ENCODE assay signal across 11 cellular contexts in the genomic region with DNA sequence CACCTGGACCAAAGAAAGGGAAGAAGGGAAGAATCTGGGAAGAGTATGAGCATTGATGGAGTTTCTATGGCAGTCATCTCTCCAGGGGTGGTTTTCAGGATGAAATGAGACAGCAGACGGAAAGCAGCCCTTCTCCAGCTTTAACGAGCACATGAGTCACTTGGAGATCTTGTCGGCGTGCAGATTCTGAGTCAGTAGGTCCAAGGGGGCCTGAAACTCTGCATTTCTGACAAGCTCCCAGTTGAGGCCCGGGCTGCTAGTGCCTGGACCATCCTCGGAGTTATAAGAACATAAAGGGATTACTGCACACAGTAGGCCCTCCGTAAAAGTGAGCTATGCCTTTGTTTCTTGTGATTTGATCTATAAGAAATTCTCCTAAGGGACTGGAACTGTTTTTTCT. TPM values are rescaled to one million over a fixed set of nuclear protein-coding genes. Genes with fewer than 3 reads are reported as not detected.
A peak's percentile ranks its signal among the peaks of the same experiment; 100 is the strongest.
DNase-seq lines count a peak whose midpoint lies in the region; ATAC-seq and TF ChIP-seq lines count a peak whose summit lies in the region.
"Had no signal": no experiment of that assay in that cellular context is flagged by ENCODE, and none has a peak within 500 bp of the region (broad histone marks: within the 10 kb centered on the region; RNA-seq: fewer than 3 reads in every experiment).

No MANE protein-coding gene starts in this region.

- H3K27me3 ChIP-seq in right cardiac atrium (ENCODE audit: control insufficient read depth, insufficient read depth) (no peaks in the 10 kb centered on the region), suprapubic skin (no peaks in the 10 kb centered on the region), mesendoderm (ENCODE audit: insufficient read depth, low read length, poor library complexity) (no peaks in the 10 kb centered on the region)
- H3K27me3 ChIP-seq: right lobe of liver had no signal

- H3K18ac ChIP-seq in mesendoderm (ENCODE audit: low read length): no peak overlapping the region

- H3K23ac ChIP-seq in mesendoderm (ENCODE audit: low read length): no peak overlapping the region

- 54% methylated on average over 7 of the region's 7 CpGs for WGBS in right cardiac atrium
- 53% methylated on average over 7 of the region's 7 CpGs for WGBS in suprapubic skin
- no CpG with 5 or more reads among the region's 7 CpGs for WGBS in mesendoderm (ENCODE audit: extremely low coverage, insufficient coverage, low lambda C conversion rate)

- no peak overlapping the region for H2AK5ac ChIP-seq in mesendoderm (ENCODE audit: low read length)

- CTCF ChIA-PET in HEK293 (lab: Yijun Ruan, JAX): interaction anchor here (1.0 kb wide), 1 partner anchor 12 kb away, joined by 3 read pairs; no protein-coding TSS in a partner anchor

- no peaks in the 10 kb centered on the region for H3K36me3 ChIP-seq in HEK293 (ENCODE audit: control insufficient read depth in 2 of 2, insufficient read depth in 1 of 2, low read length in 2 of 2)
- no peaks in the 10 kb centered on the region for H3K36me3 ChIP-seq in suprapubic skin
- H3K36me3 ChIP-seq in mesendoderm (ENCODE audit: control insufficient read depth, insufficient read depth, low read length): no peaks in the 10 kb centered on the region
- H3K36me3 ChIP-seq: right lobe of liver had no signal

- no peak overlapping the region for H2BK5ac ChIP-seq in mesendoderm (ENCODE audit: low read length)

- TF ChIP-seq CTCF in HEK293 (tag by site-specific recombination; IDR thresholded peaks at IDR 0.05) (no peak), suprapubic skin (IDR thresholded peaks at IDR 0.05) (no peak)

- H3K4ac ChIP-seq in mesendoderm (ENCODE audit: low read depth, low read length): no peak overlapping the region

- H3K4me3 ChIP-seq in HEK293 (ENCODE audit: low read depth, low read length): no peak overlapping the region
- H3K4me3 ChIP-seq in right cardiac atrium (ENCODE audit: low read length): no peak overlapping the region
- H3K4me3 ChIP-seq in suprapubic skin: no peak overlapping the region
- no peak overlapping the region for H3K4me3 ChIP-seq in mesendoderm (ENCODE audit: low read length)
- H3K4me3 ChIP-seq: right lobe of liver had no signal

- TF ChIP-seq POLR2A in suprapubic skin (IDR thresholded peaks at IDR 0.05): no peak

- no peaks in the 10 kb centered on the region for H3K9me3 ChIP-seq in HEK293 (ENCODE audit: control insufficient read depth, insufficient read depth, low read depth, low read length)
- no peaks in the 10 kb centered on the region for H3K9me3 ChIP-seq in right cardiac atrium (ENCODE audit: control insufficient read depth, low read length)
- H3K9me3 ChIP-seq in suprapubic skin: no peaks in the 10 kb centered on the region
- H3K9me3 ChIP-seq: right lobe of liver had no signal

- ATAC-seq in right cardiac atrium (peak in 1 of 2 donors; percentile 3), GM21381 (IDR thresholded peaks at IDR 0.05; ENCODE audit: unreplicated experiment) (no peak)
- ATAC-seq: right lobe of liver had no signal

- H3K27ac ChIP-seq in HEK293 (ENCODE audit: extremely low read depth, low read depth, low read length): no peak overlapping the region
- H3K27ac ChIP-seq in right cardiac atrium (ENCODE audit: low read length): peak overlapping the region; percentile 99
- H3K27ac ChIP-seq in suprapubic skin: peak overlapping the region; percentile 59
- no peak overlapping the region for H3K27ac ChIP-seq in mesendoderm (ENCODE audit: low read depth, low read length)
- H3K27ac ChIP-seq: right lobe of liver had no signal

- no peak overlapping the region for H4K5ac ChIP-seq in mesendoderm (ENCODE audit: low read length)

- H2BK15ac ChIP-seq in mesendoderm (replicated peaks; ENCODE audit: low read depth): no peak overlapping the region

- intact Hi-C loops in right cardiac atrium (cut with DNase I): no loop called here

- no peak for TF ChIP-seq EP300 in suprapubic skin (IDR thresholded peaks at IDR 0.05)

- H3K79me2 ChIP-seq in mesendoderm (ENCODE audit: control insufficient read depth, insufficient read depth, low read length): peaks cover 8% of the 10 kb centered on the region

- DNase-seq in amniotic epithelial cell (ENCODE audit: low read depth) (peak; percentile 89), right cardiac atrium (peak in 1 of 3 donors; percentile 33), suprapubic skin (ENCODE audit: low spot score in 2 of 2) (no peak), DMS79 (lab: John Stamatoyannopoulos, UW) (no peak), DMS153 (lab: John Stamatoyannopoulos, UW) (no peak), mesendoderm (no peak)
- DNase-seq: effector CD8-positive, alpha-beta T cell; right lobe of liver; T-helper 9 cell had no signal

- H3K4me1 ChIP-seq in HEK293 (ENCODE audit: control insufficient read depth, insufficient read depth, low read length) (no peaks in the 10 kb centered on the region), right cardiac atrium (ENCODE audit: control insufficient read depth, insufficient read depth, low read length) (peaks cover 45% of the 10 kb centered on the region), suprapubic skin (peaks cover 51% of the 10 kb centered on the region), mesendoderm (ENCODE audit: control insufficient read depth, low read depth, low read length) (peaks cover 29% of the 10 kb centered on the region)
- H3K4me1 ChIP-seq: right lobe of liver had no signal

- no peak overlapping the region for H3K56ac ChIP-seq in mesendoderm (ENCODE audit: low read length)

- no peak overlapping the region for H2BK120ac ChIP-seq in mesendoderm (ENCODE audit: low read depth, low read length)

- POLR2A ChIA-PET in HEK293 (lab: Yijun Ruan, JAX): interaction anchor here (0.5 kb wide), 1 partner anchor 275 kb away, joined by 8 read pairs; no protein-coding TSS in a partner anchor

- H4K8ac ChIP-seq in mesendoderm (ENCODE audit: low read depth, low read length): no peak overlapping the region

- H3K9ac ChIP-seq in mesendoderm (ENCODE audit: low read length): no peak overlapping the region

- no peak overlapping the region for H3K4me2 ChIP-seq in mesendoderm (ENCODE audit: low read length)

- peaks cover 16% of the 10 kb centered on the region for H3K79me1 ChIP-seq in mesendoderm (ENCODE audit: low read length)

TF ChIP-seq in HEK293, 187 proteins besides CTCF, POLR2A, EP300 and RAD21:
- TF ChIP-seq, protein P1, sequence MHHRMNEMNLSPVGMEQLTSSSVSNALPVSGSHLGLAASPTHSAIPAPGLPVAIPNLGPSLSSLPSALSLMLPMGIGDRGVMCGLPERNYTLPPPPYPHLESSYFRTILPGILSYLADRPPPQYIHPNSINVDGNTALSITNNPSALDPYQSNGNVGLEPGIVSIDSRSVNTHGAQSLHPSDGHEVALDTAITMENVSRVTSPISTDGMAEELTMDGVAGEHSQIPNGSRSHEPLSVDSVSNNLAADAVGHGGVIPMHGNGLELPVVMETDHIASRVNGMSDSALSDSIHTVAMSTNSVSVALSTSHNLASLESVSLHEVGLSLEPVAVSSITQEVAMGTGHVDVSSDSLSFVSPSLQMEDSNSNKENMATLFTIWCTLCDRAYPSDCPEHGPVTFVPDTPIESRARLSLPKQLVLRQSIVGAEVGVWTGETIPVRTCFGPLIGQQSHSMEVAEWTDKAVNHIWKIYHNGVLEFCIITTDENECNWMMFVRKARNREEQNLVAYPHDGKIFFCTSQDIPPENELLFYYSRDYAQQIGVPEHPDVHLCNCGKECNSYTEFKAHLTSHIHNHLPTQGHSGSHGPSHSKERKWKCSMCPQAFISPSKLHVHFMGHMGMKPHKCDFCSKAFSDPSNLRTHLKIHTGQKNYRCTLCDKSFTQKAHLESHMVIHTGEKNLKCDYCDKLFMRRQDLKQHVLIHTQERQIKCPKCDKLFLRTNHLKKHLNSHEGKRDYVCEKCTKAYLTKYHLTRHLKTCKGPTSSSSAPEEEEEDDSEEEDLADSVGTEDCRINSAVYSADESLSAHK (tag by site-specific recombination; IDR thresholded peaks at IDR 0.05): 0 out of 2 replicates have a peak, but pooled peaks have one; percentile 34
- TF ChIP-seq, protein P2, sequence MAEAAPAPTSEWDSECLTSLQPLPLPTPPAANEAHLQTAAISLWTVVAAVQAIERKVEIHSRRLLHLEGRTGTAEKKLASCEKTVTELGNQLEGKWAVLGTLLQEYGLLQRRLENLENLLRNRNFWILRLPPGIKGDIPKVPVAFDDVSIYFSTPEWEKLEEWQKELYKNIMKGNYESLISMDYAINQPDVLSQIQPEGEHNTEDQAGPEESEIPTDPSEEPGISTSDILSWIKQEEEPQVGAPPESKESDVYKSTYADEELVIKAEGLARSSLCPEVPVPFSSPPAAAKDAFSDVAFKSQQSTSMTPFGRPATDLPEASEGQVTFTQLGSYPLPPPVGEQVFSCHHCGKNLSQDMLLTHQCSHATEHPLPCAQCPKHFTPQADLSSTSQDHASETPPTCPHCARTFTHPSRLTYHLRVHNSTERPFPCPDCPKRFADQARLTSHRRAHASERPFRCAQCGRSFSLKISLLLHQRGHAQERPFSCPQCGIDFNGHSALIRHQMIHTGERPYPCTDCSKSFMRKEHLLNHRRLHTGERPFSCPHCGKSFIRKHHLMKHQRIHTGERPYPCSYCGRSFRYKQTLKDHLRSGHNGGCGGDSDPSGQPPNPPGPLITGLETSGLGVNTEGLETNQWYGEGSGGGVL (tag by site-specific recombination; IDR thresholded peaks at IDR 0.05): no peak
- no peak for TF ChIP-seq ZNF701 (tag by site-specific recombination; IDR thresholded peaks at IDR 0.05)
- TF ChIP-seq ZNF23 (tag by site-specific recombination; IDR thresholded peaks at IDR 0.05; ENCODE audit: borderline replicate concordance): no peak
- no peak for TF ChIP-seq ZFP69B (tag by site-specific recombination; IDR thresholded peaks at IDR 0.05)
- no peak for TF ChIP-seq ZNF324 (tag by site-specific recombination; IDR thresholded peaks at IDR 0.05)

RNA-seq across cellular contexts. Expression of a gene that starts 17.6 kb away (rescaled TPM):
- total RNA-seq in right cardiac atrium (100 to 1,000 TPM; 320 to 659 (median 492) TPM), suprapubic skin (100 to 1,000 TPM in 3 of 4 donors, 10 to 100 TPM in 1; 97.5 to 164 (median 131) TPM)
- 257 TPM for polyA plus RNA-seq in right cardiac atrium
- 10.1 TPM for polyA plus RNA-seq in mesendoderm (2013, experiment 1 of 2)
- polyA plus RNA-seq in mesendoderm (2013, experiment 2 of 2): 9.4 TPM

RNA-seq across cellular contexts. Expression of a gene that starts 57.3 kb away (rescaled TPM):
- total RNA-seq in right cardiac atrium: under 1 TPM in 1 of 4 donors, not detected in 3; 0.53 TPM
- polyA plus RNA-seq in right cardiac atrium: 0.09 TPM
- not detected for total RNA-seq in suprapubic skin
- not detected for polyA plus RNA-seq in mesendoderm (2013, experiment 1 of 2)
- polyA plus RNA-seq in mesendoderm (2013, experiment 2 of 2): not detected
- total RNA-seq: right lobe of liver had no signal

Comparison
In these comparisons a context has a peak if more than half of its experiments do, and no peak if none do; other contexts are left out.
1. H3K27ac ChIP-seq: peak in right cardiac atrium (single experiment) and suprapubic skin (single experiment); none in HEK293 (single experiment) and mesendoderm (single experiment).